In the genomic region with DNA sequence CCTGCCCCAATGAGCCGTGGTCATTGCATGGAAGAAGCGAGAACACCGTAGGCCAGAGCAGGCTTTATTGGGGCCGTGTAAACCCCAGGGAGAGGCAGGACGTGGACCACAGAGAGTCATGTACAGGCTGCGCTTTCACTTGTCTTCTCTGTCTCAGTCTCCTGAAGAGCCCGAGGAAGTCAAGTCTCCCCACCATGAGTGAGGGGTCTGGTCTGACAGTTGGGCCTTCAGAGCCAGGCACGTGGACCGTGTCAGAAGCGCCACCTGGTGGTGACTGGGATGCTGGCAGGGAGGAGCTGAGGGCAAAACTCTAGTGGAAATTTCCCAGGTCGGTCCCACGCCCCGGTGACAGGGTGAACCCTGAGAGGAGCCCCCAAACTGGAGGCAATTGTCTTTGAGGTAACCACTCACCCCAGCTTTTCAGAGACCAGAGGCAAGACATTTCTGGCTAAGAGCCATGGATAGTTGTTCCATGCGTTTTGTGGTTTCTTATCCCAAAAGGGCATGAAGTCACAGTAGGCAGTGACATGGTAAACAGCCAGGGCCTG, we compare ENCODE assay signal across 8 cellular contexts. TPM values are rescaled to one million over a fixed set of nuclear protein-coding genes. Genes with fewer than 3 reads are reported as not detected.
DNase-seq lines count a peak whose midpoint lies in the region; ATAC-seq and TF ChIP-seq lines count a peak whose summit lies in the region.

No MANE protein-coding gene starts in this region.

- ATAC-seq in HG02970 (IDR thresholded peaks at IDR 0.05; ENCODE audit: low FRiP score, unreplicated experiment): no peak

- no peak overlapping the region for H3K4me3 ChIP-seq in uterus

- no peaks in the 10 kb centered on the region for H3K27me3 ChIP-seq in uterus

- peaks cover 0 to 10% of the 10 kb centered on the region in 2 donors for H3K4me1 ChIP-seq in uterus

- H3K27ac ChIP-seq in C4-2B: no peak overlapping the region
- peak overlapping the region in 1 of 2 donors; percentile 25 for H3K27ac ChIP-seq in uterus

- TF ChIP-seq POLR2A in uterus (IDR thresholded peaks at IDR 0.05): no peak

- DNase-seq in HEK293T (ENCODE audit: extremely low spot score) (peak; percentile 75), RPMI8226 (peak; percentile 56), globus pallidus (ENCODE audit: low spot score) (peak; percentile 57), posterior vena cava (ENCODE audit: low spot score) (peak; percentile 91), uterus (peak; percentile 75 to 78)
- DNase-seq in activated gamma-delta T cell treated with anti-CD3 and anti-CD28 coated beads, Interleukin-2, amount 50 U/mL, for 16 hours (ENCODE audit: low read depth): peak; percentile 68

- no peaks in the 10 kb centered on the region for H3K36me3 ChIP-seq in uterus

- intact Hi-C loops in posterior vena cava (cut with DNase I) (loop anchor here (5.0 kb wide), 2 partner anchors 43 to 48 kb away; no protein-coding TSS in a partner anchor), uterus (cut with DNase I; ENCODE audit: low total_unique reads) (no loop called here)

- H3K9me3 ChIP-seq in uterus: no peaks in the 10 kb centered on the region

- CTCF ChIA-PET in HEK293T (lab: Yijun Ruan, JAX): interaction anchor here (0.5 to 2.9 kb wide), 24 partner anchors 9 to 297 kb away, joined by 3 to 61 read pairs (median 5); partner anchors contain the start of genes PROX2 and RPS6KL1

- POLR2A ChIA-PET in HEK293T (lab: Yijun Ruan, JAX): interaction anchor here (0.8 to 2.9 kb wide), 6 partner anchors 12 to 44 kb away, joined by 4 to 12 read pairs (median 4); partner anchors contain the start of genes DLST and RPS6KL1

- TF ChIP-seq CTCF in C4-2B (conservative IDR thresholded peaks at IDR 0.05) (peak; percentile 98), uterus (IDR thresholded peaks at IDR 0.05) (peak; percentile 82 to 92 (median 85))

TF ChIP-seq in HEK293T, 16 proteins besides CTCF, POLR2A, EP300 and RAD21:
- TF ChIP-seq FOXA1 (IDR thresholded peaks at IDR 0.05): no peak
- TF ChIP-seq BHLHE40 (IDR thresholded peaks at IDR 0.05; ENCODE audit: borderline replicate concordance): no peak
- TF ChIP-seq L3MBTL2 (conservative IDR thresholded peaks at IDR 0.05): peak; percentile 24; the same call in 1 of the 2 replicates

RNA-seq across cellular contexts. Expression of gene RPS6KL1, which starts 17.4 kb away (rescaled TPM):
- total RNA-seq in posterior vena cava (10 to 100 TPM in 1 of 2 donors, 1 to 10 TPM in 1; 9.6 to 17.0 TPM), uterus (10 to 100 TPM in 1 of 4 donors, 1 to 10 TPM in 1, under 1 TPM in 1, not detected in 1; 0.26 to 11.1 (median 3.0) TPM)

RNA-seq across cellular contexts. Expression of gene DLST, which starts 24.0 kb away (rescaled TPM):
- total RNA-seq in posterior vena cava (10 to 100 TPM; 70.4 to 85.0 TPM), uterus (10 to 100 TPM; 31.8 to 77.2 (median 62.7) TPM)

RNA-seq across cellular contexts. Expression of gene PROX2, which starts 29.7 kb away (rescaled TPM):
- total RNA-seq in posterior vena cava: not detected
- total RNA-seq in uterus: not detected

RNA-seq across cellular contexts. Expression of gene PGF, which starts 49.7 kb away (rescaled TPM):
- total RNA-seq in posterior vena cava: 10 to 100 TPM in 1 of 2 donors, 1 to 10 TPM in 1; 7.7 to 11.2 TPM
- total RNA-seq in uterus: 10 to 100 TPM in 2 of 4 donors, 1 to 10 TPM in 2; 2.7 to 32.4 (median 15.4) TPM
